ENCODE assay signal across 12 cellular contexts in genomic region chr5:83562817-83563557, GRCh38.
DNase-seq lines count a peak whose midpoint lies in the region; ATAC-seq and TF ChIP-seq lines count a peak whose summit lies in the region.
"Had no signal": no experiment of that assay in that cellular context is flagged by ENCODE, and none has a peak within 500 bp of the region (broad histone marks: within the 10 kb centered on the region; RNA-seq: fewer than 3 reads in every experiment).

No MANE protein-coding gene starts in this region.

- H3K27me3 Mint-ChIP-seq in neural crest cell (ENCODE audit: low read depth) = no peaks in the 10 kb centered on the region

- peaks cover 38% of the 10 kb centered on the region for H3K4me1 Mint-ChIP-seq in neural crest cell
- H3K4me1 Mint-ChIP-seq: activated CD4-positive, alpha-beta T cell treated with anti-CD3 and anti-CD28 coated beads, Interleukin-2, amount 10 ng/mL, durations not matched to agents 7 days and 5 days had no signal

- H3K27me3 ChIP-seq in gastroesophageal sphincter = no peaks in the 10 kb centered on the region

- H3K4me3 ChIP-seq in AG10803 (ENCODE audit: low read length) (no peak overlapping the region), gastroesophageal sphincter (no peak overlapping the region)
- H3K4me3 ChIP-seq: SK-N-MC had no signal

- ATAC-seq in gastroesophageal sphincter = peak; percentile 75

- no peaks in the 10 kb centered on the region for H3K9me3 ChIP-seq in gastroesophageal sphincter

- H3K36me3 Mint-ChIP-seq in neural crest cell (ENCODE audit: low read depth) = peaks cover 19% of the 10 kb centered on the region

- peaks cover 0 to 14% (median 0%) of the 10 kb centered on the region in 3 donors for H3K4me1 ChIP-seq in gastroesophageal sphincter

- no peak for TF ChIP-seq POLR2A in gastroesophageal sphincter (IDR thresholded peaks at IDR 0.05)

- peak overlapping the region; percentile 28 for H3K4me3 Mint-ChIP-seq in neural crest cell
- H3K4me3 Mint-ChIP-seq: activated CD4-positive, alpha-beta T cell treated with anti-CD3 and anti-CD28 coated beads, Interleukin-2, amount 10 ng/mL, durations not matched to agents 7 days and 5 days had no signal

- peak overlapping the region; percentile 19; the same call in 1 of the 2 replicates for H3K27ac ChIP-seq in VCaP
- H3K27ac ChIP-seq in gastroesophageal sphincter = peak overlapping the region in 3 of 4 donors; percentile 25 to 63 (median 33)
- H3K27ac ChIP-seq: SK-N-MC had no signal

- 61 to 63% methylated on average over 3 to 5 of the region's 5 CpGs for WGBS in gastroesophageal sphincter (ENCODE audit: low coverage in 1 of 2), 2 donors

- H3K9me3 Mint-ChIP-seq in neural crest cell = no peaks in the 10 kb centered on the region
- H3K9me3 Mint-ChIP-seq: activated CD4-positive, alpha-beta T cell treated with anti-CD3 and anti-CD28 coated beads, Interleukin-2, amount 10 ng/mL, durations not matched to agents 7 days and 5 days had no signal

- no peak for TF ChIP-seq EP300 in gastroesophageal sphincter (IDR thresholded peaks at IDR 0.05)

- no peaks in the 10 kb centered on the region for H3K36me3 ChIP-seq in gastroesophageal sphincter

- TF ChIP-seq CTCF in AG10803 (conservative IDR thresholded peaks at IDR 0.05; ENCODE audit: low read length) = no peak
- no peak for TF ChIP-seq CTCF in VCaP (conservative IDR thresholded peaks at IDR 0.05)
- no peak for TF ChIP-seq CTCF in gastroesophageal sphincter (IDR thresholded peaks at IDR 0.05)
- TF ChIP-seq CTCF in neural crest cell (conservative IDR thresholded peaks at IDR 0.05) = no peak

- peak overlapping the region; percentile 16 for H3K27ac Mint-ChIP-seq in neural crest cell (ENCODE audit: unreplicated experiment)
- H3K27ac Mint-ChIP-seq: activated CD4-positive, alpha-beta T cell treated with anti-CD3 and anti-CD28 coated beads, Interleukin-2, amount 10 ng/mL, durations not matched to agents 7 days and 5 days had no signal

- DNase-seq in AG10803 (ENCODE audit: low read depth) = peak; percentile 50
- DNase-seq in neural crest cell (ENCODE audit: low read depth, low spot score) = no peak
- no peak for DNase-seq in activated naive CD4-positive, alpha-beta T cell (lab: John Stamatoyannopoulos, UW)
- no peak for DNase-seq in RKO (ENCODE audit: low spot score)
- DNase-seq in mucosa of gallbladder (ENCODE audit: low spot score) = no peak
- DNase-seq in NCI-H1694 (lab: John Stamatoyannopoulos, UW) = no peak
- DNase-seq: activated CD4-positive, alpha-beta T cell treated with anti-CD3 and anti-CD28 coated beads, Interleukin-2, amount 10 ng/mL, durations not matched to agents 7 days and 5 days; activated naive CD4-positive, alpha-beta T cell treated with Interleukin-2 at 50 U/mL for 16 hours; HCEC 1CT had no signal
